Comparison of ENCODE assay signal across 12 cellular contexts in the genomic region with DNA sequence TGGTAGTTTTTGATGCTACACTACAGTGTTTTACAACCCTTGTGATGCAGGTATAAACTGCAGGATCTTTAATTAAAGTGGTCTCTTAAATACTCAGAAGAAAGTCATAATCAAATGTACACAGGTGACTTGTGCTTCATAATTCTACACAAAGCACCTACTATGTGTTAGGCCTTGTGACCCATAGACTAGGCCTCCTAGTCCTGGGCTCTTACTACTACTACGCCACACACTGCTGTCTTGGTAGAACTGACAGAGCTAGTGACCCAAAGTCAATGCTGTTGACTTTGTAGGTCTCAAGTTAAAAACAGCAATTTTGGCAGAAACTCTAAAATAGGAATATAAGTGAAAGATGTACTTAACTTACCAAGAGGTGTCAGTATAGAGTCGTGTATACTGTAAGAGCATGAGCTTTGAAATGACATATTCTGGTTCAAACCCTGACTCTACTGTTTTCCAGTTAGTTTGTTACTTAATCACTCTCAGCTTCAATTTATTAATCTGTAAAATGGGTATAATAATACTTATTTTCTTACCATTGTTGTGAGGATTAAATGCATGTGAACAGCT. TPM values are rescaled to one million over a fixed set of nuclear protein-coding genes. Genes with fewer than 3 reads are reported as not detected.
DNase-seq lines count a peak whose midpoint lies in the region; ATAC-seq, FAIRE-seq and TF ChIP-seq lines count a peak whose summit lies in the region.
"Had no signal": no experiment of that assay in that cellular context is flagged by ENCODE, and none has a peak within 500 bp of the region (broad histone marks: within the 10 kb centered on the region; RNA-seq: fewer than 3 reads in every experiment).

No MANE protein-coding gene starts in this region.

- H3K4me2 ChIP-seq in GM23338 = no peak overlapping the region

- POLR2A ChIA-PET in A673 (lab: Charles Lee; ENCODE audit: low non-redundant PET) = no interaction called here

- no peak overlapping the region for H2AFZ ChIP-seq in GM23338

- H3K27ac ChIP-seq in A673 (ENCODE audit: low read depth, low read length, poor library complexity, severe bottlenecking) (no peak overlapping the region), GM23338 (ENCODE audit: low read depth) (no peak overlapping the region), tibial artery (peak overlapping the region in 1 of 2 donors; percentile 24)
- H3K27ac ChIP-seq: pancreas, SJCRH30 had no signal

- H3K9me3 ChIP-seq in A673 (ENCODE audit: low read depth, low read length, poor library complexity, severe bottlenecking) (no peaks in the 10 kb centered on the region), tibial artery (no peaks in the 10 kb centered on the region)
- H3K9me3 ChIP-seq: pancreas, SJCRH30 had no signal

- no peaks in the 10 kb centered on the region for H3K36me3 ChIP-seq in A673 (ENCODE audit: insufficient read depth, low read length, poor library complexity, severe bottlenecking)
- H3K36me3 ChIP-seq in GM23338 (ENCODE audit: insufficient read depth) = no peaks in the 10 kb centered on the region
- H3K36me3 ChIP-seq in tibial artery = no peaks in the 10 kb centered on the region
- H3K36me3 ChIP-seq: pancreas, SJCRH30 had no signal

- H3F3A ChIP-seq in GM23338 (replicated peaks; ENCODE audit: low read depth) = no peaks in the 10 kb centered on the region

- H3K27me3 ChIP-seq in A673 (replicated peaks; ENCODE audit: insufficient read depth, low read depth, low read length, poor library complexity) = no peaks in the 10 kb centered on the region
- no peaks in the 10 kb centered on the region for H3K27me3 ChIP-seq in GM23338 (ENCODE audit: insufficient read depth)
- no peaks in the 10 kb centered on the region for H3K27me3 ChIP-seq in tibial artery
- H3K27me3 ChIP-seq: pancreas, SJCRH30 had no signal

- no peaks in the 10 kb centered on the region for H3K36me3 Mint-ChIP-seq in GM23338 (ENCODE audit: low read depth)
- no peaks in the 10 kb centered on the region for H3K36me3 Mint-ChIP-seq in stimulated activated effector memory CD8-positive, alpha-beta T cell treated with anti-CD3 and anti-CD28 coated beads, Interleukin-12 subunit alpha, Interleukin-12 subunit beta, amount 100 ng/mL, for 72 hours

- no peaks in the 10 kb centered on the region for H3K9me2 ChIP-seq in GM23338 (ENCODE audit: insufficient read depth)

- no peak overlapping the region for H3K4me3 Mint-ChIP-seq in GM23338
- H3K4me3 Mint-ChIP-seq in stimulated activated effector memory CD8-positive, alpha-beta T cell treated with anti-CD3 and anti-CD28 coated beads, Interleukin-12 subunit alpha, Interleukin-12 subunit beta, amount 100 ng/mL, for 72 hours = no peak overlapping the region

- CTCF ChIA-PET in A673 (lab: Charles Lee) = interaction anchor here (0.5 to 0.7 kb wide), 7 partner anchors 208 to 1276 kb away, joined by 3 to 11 read pairs (median 5); no protein-coding TSS in a partner anchor

- ATAC-seq in GM23338 = no peak
- ATAC-seq in stimulated activated effector memory CD8-positive, alpha-beta T cell treated with anti-CD3 and anti-CD28 coated beads, Interleukin-12 subunit alpha, Interleukin-12 subunit beta, amount 100 ng/mL, for 72 hours = no peak

- H3K4me1 Mint-ChIP-seq in GM23338 = peaks cover 6% of the 10 kb centered on the region
- H3K4me1 Mint-ChIP-seq in stimulated activated effector memory CD8-positive, alpha-beta T cell treated with anti-CD3 and anti-CD28 coated beads, Interleukin-12 subunit alpha, Interleukin-12 subunit beta, amount 100 ng/mL, for 72 hours = no peaks in the 10 kb centered on the region

- H3K79me2 ChIP-seq in GM23338 (replicated peaks; ENCODE audit: insufficient read depth) = no peaks in the 10 kb centered on the region

- H4K20me1 ChIP-seq in GM23338 (replicated peaks; ENCODE audit: insufficient read depth) = no peaks in the 10 kb centered on the region

- intact Hi-C loops in A673 (cut with micrococcal nuclease; ENCODE audit: unreplicated experiment) = no loop called here
- intact Hi-C loops in tibial artery (cut with DNase I; ENCODE audit: low total_unique reads) = no loop called here

- no TSS peak for BruUV-seq in A673 (replicated peaks; lab: Mats Ljungman, UMichigan)

- H3K27ac Mint-ChIP-seq in GM23338 = no peak overlapping the region
- H3K27ac Mint-ChIP-seq in stimulated activated effector memory CD8-positive, alpha-beta T cell treated with anti-CD3 and anti-CD28 coated beads, Interleukin-12 subunit alpha, Interleukin-12 subunit beta, amount 100 ng/mL, for 72 hours = no peak overlapping the region

- DNase-seq in A673 (ENCODE audit: low spot score) (peak; percentile 52), GM23338 (ENCODE audit: low spot score) (peak; percentile 60), RCC 7860 (ENCODE audit: low spot score) (peak; percentile 9), fibroblast of gingiva (ENCODE audit: low read depth) (peak; percentile 9), tibial artery (no peak), NCI-H146 (lab: John Stamatoyannopoulos, UW) (no peak)
- DNase-seq in stimulated activated effector memory CD8-positive, alpha-beta T cell treated with anti-CD3 and anti-CD28 coated beads, Interleukin-12 subunit alpha, Interleukin-12 subunit beta, amount 100 ng/mL, for 72 hours (ENCODE audit: low spot score in 2 of 2) = no peak
- no peak for DNase-seq in stimulated activated CD4-positive, alpha-beta T cell treated with anti-CD3 and anti-CD28 coated beads, Interleukin-4, amount 100 ng/mL, for 4 hours
- DNase-seq: activated T-cell treated with anti-CD3 and anti-CD28 coated beads for 4 hours, pancreas, SJCRH30 had no signal

- H3K9me3 Mint-ChIP-seq in GM23338 = no peaks in the 10 kb centered on the region
- no peaks in the 10 kb centered on the region for H3K9me3 Mint-ChIP-seq in stimulated activated effector memory CD8-positive, alpha-beta T cell treated with anti-CD3 and anti-CD28 coated beads, Interleukin-12 subunit alpha, Interleukin-12 subunit beta, amount 100 ng/mL, for 72 hours

- H3K4me1 ChIP-seq in A673 (ENCODE audit: insufficient read depth, low read length, poor library complexity, severe bottlenecking) = peaks cover 9% of the 10 kb centered on the region
- H3K4me1 ChIP-seq in GM23338 (ENCODE audit: insufficient read depth) = 0 out of 2 replicates have a peak, but pooled peaks cover under 1% of the 10 kb centered on the region
- peaks cover 0 to 9% (median 3%) of the 10 kb centered on the region in 4 donors for H3K4me1 ChIP-seq in tibial artery
- H3K4me1 ChIP-seq: pancreas, SJCRH30 had no signal

- no peak overlapping the region for H3K4me3 ChIP-seq in A673 (ENCODE audit: low read depth, low read length, poor library complexity, severe bottlenecking)
- no peak overlapping the region for H3K4me3 ChIP-seq in GM23338
- no peak overlapping the region for H3K4me3 ChIP-seq in tibial artery
- H3K4me3 ChIP-seq: pancreas, SJCRH30 had no signal

- H3K27me3 Mint-ChIP-seq in GM23338 (ENCODE audit: insufficient read depth, low read depth, poor library complexity) = no peaks in the 10 kb centered on the region

- FAIRE-seq in RCC 7860 (lab: Jason Lieb, UNC) = no peak
- FAIRE-seq: keratinocyte, pancreas had no signal

- TF ChIP-seq CTCF in A673 (conservative IDR thresholded peaks at IDR 0.05; ENCODE audit: low read depth, low read length) (peak; percentile 48), GM23338 (conservative IDR thresholded peaks at IDR 0.05; ENCODE audit: low read depth in 2 of 2) (peak; percentile 46 to 61), tibial artery (IDR thresholded peaks at IDR 0.05) (no peak)

TF ChIP-seq in GM23338, 12 proteins besides CTCF, POLR2A, EP300 and RAD21 (continues in another document):
- TF ChIP-seq JUNB (IDR thresholded peaks at IDR 0.05; ENCODE audit: unreplicated experiment) = no peak
- no peak for TF ChIP-seq POLR2AphosphoS5 (IDR thresholded peaks at IDR 0.05; ENCODE audit: low read depth)
- TF ChIP-seq, protein P1, sequence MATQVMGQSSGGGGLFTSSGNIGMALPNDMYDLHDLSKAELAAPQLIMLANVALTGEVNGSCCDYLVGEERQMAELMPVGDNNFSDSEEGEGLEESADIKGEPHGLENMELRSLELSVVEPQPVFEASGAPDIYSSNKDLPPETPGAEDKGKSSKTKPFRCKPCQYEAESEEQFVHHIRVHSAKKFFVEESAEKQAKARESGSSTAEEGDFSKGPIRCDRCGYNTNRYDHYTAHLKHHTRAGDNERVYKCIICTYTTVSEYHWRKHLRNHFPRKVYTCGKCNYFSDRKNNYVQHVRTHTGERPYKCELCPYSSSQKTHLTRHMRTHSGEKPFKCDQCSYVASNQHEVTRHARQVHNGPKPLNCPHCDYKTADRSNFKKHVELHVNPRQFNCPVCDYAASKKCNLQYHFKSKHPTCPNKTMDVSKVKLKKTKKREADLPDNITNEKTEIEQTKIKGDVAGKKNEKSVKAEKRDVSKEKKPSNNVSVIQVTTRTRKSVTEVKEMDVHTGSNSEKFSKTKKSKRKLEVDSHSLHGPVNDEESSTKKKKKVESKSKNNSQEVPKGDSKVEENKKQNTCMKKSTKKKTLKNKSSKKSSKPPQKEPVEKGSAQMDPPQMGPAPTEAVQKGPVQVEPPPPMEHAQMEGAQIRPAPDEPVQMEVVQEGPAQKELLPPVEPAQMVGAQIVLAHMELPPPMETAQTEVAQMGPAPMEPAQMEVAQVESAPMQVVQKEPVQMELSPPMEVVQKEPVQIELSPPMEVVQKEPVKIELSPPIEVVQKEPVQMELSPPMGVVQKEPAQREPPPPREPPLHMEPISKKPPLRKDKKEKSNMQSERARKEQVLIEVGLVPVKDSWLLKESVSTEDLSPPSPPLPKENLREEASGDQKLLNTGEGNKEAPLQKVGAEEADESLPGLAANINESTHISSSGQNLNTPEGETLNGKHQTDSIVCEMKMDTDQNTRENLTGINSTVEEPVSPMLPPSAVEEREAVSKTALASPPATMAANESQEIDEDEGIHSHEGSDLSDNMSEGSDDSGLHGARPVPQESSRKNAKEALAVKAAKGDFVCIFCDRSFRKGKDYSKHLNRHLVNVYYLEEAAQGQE (IDR thresholded peaks at IDR 0.05; ENCODE audit: unreplicated experiment) = no peak
- TF ChIP-seq CREB1 (CRISPR knock-in tag; IDR thresholded peaks at IDR 0.05; ENCODE audit: low read depth) = no peak
- no peak for TF ChIP-seq STAT1 (IDR thresholded peaks at IDR 0.05; ENCODE audit: unreplicated experiment)
- no peak for TF ChIP-seq ZNF114 (CRISPR knock-in tag; IDR thresholded peaks at IDR 0.05)
- TF ChIP-seq ZNF331 (CRISPR knock-in tag; IDR thresholded peaks at IDR 0.05; ENCODE audit: low read depth) = no peak

RNA-seq across cellular contexts. Expression of gene LMO4, which starts 48.6 kb away (rescaled TPM):
- 32.2 and 35.3 TPM in 2 replicates for total RNA-seq in A673 (2021)
- 96.2 and 112 TPM in 2 replicates for total RNA-seq in GM23338 (2014; rRNA removed; shearing (Covaris generic))
- polyA plus RNA-seq in GM23338 (2016; fragmentation: Nextera tagmentation; extraction: Ambion mirVana) = 35.6 and 35.8 TPM in 2 replicates

Comparison
In these comparisons a context has a peak if more than half of its experiments do, and no peak if none do; other contexts are left out.
1. DNase-seq: peak in A673 (single experiment), GM23338 (single experiment), RCC 7860 (single experiment) and fibroblast of gingiva (single experiment); none in stimulated activated effector memory CD8-positive, alpha-beta T cell treated with anti-CD3 and anti-CD28 coated beads, Interleukin-12 subunit alpha, Interleukin-12 subunit beta, amount 100 ng/mL, for 72 hours (0 of 2), stimulated activated CD4-positive, alpha-beta T cell treated with anti-CD3 and anti-CD28 coated beads, Interleukin-4, amount 100 ng/mL, for 4 hours (0 of 2), tibial artery (0 of 2) and NCI-H146 (single experiment).
2. CTCF ChIP-seq: peak in A673 (single experiment) and GM23338 (2 of 2); none in tibial artery (0 of 2).